Comparison of ENCODE assay signal across 4 cellular contexts in genomic region chr20:547394-547793, GRCh38.
TF ChIP-seq lines count a peak whose summit lies in the region.

No MANE protein-coding gene starts in this region.

TF ChIP-seq in HepG2, 621 proteins besides CTCF, POLR2A, EP300 and RAD21:
- TF ChIP-seq ZNF768 (CRISPR knock-in tag; IDR thresholded peaks at IDR 0.05) (peak; percentile 75; the same call in 1 of the 2 replicates), ESRRA (CRISPR knock-in tag; IDR thresholded peaks at IDR 0.05; ENCODE audit: low read depth) (no peak), HOXA3 (CRISPR knock-in tag; IDR thresholded peaks at IDR 0.05) (no peak), SALL2 (CRISPR knock-in tag; IDR thresholded peaks at IDR 0.05) (no peak), ZNF746 (CRISPR knock-in tag; IDR thresholded peaks at IDR 0.05) (no peak)

TF ChIP-seq in A549, 52 proteins besides CTCF, POLR2A, EP300 and RAD21:
- TF ChIP-seq ZC3H11A (IDR thresholded peaks at IDR 0.05) (no peak), EHF (CRISPR knock-in tag; IDR thresholded peaks at IDR 0.05) (no peak), KDM1A (IDR thresholded peaks at IDR 0.05; ENCODE audit: low read depth) (no peak), ZFP36 (IDR thresholded peaks at IDR 0.05; ENCODE audit: borderline replicate concordance, partially characterized antibody) (peak; percentile 26)
- TF ChIP-seq, protein P1, sequence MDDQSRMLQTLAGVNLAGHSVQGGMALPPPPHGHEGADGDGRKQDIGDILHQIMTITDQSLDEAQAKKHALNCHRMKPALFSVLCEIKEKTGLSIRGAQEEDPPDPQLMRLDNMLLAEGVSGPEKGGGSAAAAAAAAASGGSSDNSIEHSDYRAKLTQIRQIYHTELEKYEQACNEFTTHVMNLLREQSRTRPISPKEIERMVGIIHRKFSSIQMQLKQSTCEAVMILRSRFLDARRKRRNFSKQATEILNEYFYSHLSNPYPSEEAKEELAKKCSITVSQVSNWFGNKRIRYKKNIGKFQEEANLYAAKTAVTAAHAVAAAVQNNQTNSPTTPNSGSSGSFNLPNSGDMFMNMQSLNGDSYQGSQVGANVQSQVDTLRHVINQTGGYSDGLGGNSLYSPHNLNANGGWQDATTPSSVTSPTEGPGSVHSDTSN (IDR thresholded peaks at IDR 0.05), result no peak
TF ChIP-seq in A549: peak in this region for 1.

TF ChIP-seq in K562, 482 proteins besides CTCF, POLR2A, EP300 and RAD21:
- TF ChIP-seq HDAC2 (IDR thresholded peaks at IDR 0.05), result 0 out of 2 replicates have a peak, but pooled peaks have one; percentile 28
- peak; percentile 84 for TF ChIP-seq RBM25 (IDR thresholded peaks at IDR 0.05; ENCODE audit: low read depth, low read length, severe bottlenecking)
- TF ChIP-seq BRD4 (IDR thresholded peaks at IDR 0.05), result no peak
- peak; percentile 56; the same call in 1 of the 2 replicates for TF ChIP-seq ADNP (tag; IDR thresholded peaks at IDR 0.05)
- no peak for TF ChIP-seq MTA1 (IDR thresholded peaks at IDR 0.05; ENCODE audit: borderline replicate concordance)
- TF ChIP-seq SMARCA5 (IDR thresholded peaks at IDR 0.05), result 0 out of 2 replicates have a peak, but pooled peaks have one; percentile 41
- TF ChIP-seq KDM1A (IDR thresholded peaks at IDR 0.05), result peak; percentile 36 to 47; a peak in 1 of 4 replicates
- TF ChIP-seq MAFK (IDR thresholded peaks at IDR 0.05; ENCODE audit: low read length), result no peak
- no peak for TF ChIP-seq NCOA4 (IDR thresholded peaks at IDR 0.05; ENCODE audit: partially characterized antibody)
- TF ChIP-seq SMARCA4 (IDR thresholded peaks at IDR 0.05), result no peak
- TF ChIP-seq ZFP36 (IDR thresholded peaks at IDR 0.05; ENCODE audit: low read depth, low read length, partially characterized antibody), result peak; percentile 63
- TF ChIP-seq BCOR (IDR thresholded peaks at IDR 0.05), result peak; percentile 92
TF ChIP-seq in K562: peak in this region for 7.

TF ChIP-seq in H1, 55 proteins besides CTCF, POLR2A, EP300 and RAD21:
- TF ChIP-seq, protein P2, sequence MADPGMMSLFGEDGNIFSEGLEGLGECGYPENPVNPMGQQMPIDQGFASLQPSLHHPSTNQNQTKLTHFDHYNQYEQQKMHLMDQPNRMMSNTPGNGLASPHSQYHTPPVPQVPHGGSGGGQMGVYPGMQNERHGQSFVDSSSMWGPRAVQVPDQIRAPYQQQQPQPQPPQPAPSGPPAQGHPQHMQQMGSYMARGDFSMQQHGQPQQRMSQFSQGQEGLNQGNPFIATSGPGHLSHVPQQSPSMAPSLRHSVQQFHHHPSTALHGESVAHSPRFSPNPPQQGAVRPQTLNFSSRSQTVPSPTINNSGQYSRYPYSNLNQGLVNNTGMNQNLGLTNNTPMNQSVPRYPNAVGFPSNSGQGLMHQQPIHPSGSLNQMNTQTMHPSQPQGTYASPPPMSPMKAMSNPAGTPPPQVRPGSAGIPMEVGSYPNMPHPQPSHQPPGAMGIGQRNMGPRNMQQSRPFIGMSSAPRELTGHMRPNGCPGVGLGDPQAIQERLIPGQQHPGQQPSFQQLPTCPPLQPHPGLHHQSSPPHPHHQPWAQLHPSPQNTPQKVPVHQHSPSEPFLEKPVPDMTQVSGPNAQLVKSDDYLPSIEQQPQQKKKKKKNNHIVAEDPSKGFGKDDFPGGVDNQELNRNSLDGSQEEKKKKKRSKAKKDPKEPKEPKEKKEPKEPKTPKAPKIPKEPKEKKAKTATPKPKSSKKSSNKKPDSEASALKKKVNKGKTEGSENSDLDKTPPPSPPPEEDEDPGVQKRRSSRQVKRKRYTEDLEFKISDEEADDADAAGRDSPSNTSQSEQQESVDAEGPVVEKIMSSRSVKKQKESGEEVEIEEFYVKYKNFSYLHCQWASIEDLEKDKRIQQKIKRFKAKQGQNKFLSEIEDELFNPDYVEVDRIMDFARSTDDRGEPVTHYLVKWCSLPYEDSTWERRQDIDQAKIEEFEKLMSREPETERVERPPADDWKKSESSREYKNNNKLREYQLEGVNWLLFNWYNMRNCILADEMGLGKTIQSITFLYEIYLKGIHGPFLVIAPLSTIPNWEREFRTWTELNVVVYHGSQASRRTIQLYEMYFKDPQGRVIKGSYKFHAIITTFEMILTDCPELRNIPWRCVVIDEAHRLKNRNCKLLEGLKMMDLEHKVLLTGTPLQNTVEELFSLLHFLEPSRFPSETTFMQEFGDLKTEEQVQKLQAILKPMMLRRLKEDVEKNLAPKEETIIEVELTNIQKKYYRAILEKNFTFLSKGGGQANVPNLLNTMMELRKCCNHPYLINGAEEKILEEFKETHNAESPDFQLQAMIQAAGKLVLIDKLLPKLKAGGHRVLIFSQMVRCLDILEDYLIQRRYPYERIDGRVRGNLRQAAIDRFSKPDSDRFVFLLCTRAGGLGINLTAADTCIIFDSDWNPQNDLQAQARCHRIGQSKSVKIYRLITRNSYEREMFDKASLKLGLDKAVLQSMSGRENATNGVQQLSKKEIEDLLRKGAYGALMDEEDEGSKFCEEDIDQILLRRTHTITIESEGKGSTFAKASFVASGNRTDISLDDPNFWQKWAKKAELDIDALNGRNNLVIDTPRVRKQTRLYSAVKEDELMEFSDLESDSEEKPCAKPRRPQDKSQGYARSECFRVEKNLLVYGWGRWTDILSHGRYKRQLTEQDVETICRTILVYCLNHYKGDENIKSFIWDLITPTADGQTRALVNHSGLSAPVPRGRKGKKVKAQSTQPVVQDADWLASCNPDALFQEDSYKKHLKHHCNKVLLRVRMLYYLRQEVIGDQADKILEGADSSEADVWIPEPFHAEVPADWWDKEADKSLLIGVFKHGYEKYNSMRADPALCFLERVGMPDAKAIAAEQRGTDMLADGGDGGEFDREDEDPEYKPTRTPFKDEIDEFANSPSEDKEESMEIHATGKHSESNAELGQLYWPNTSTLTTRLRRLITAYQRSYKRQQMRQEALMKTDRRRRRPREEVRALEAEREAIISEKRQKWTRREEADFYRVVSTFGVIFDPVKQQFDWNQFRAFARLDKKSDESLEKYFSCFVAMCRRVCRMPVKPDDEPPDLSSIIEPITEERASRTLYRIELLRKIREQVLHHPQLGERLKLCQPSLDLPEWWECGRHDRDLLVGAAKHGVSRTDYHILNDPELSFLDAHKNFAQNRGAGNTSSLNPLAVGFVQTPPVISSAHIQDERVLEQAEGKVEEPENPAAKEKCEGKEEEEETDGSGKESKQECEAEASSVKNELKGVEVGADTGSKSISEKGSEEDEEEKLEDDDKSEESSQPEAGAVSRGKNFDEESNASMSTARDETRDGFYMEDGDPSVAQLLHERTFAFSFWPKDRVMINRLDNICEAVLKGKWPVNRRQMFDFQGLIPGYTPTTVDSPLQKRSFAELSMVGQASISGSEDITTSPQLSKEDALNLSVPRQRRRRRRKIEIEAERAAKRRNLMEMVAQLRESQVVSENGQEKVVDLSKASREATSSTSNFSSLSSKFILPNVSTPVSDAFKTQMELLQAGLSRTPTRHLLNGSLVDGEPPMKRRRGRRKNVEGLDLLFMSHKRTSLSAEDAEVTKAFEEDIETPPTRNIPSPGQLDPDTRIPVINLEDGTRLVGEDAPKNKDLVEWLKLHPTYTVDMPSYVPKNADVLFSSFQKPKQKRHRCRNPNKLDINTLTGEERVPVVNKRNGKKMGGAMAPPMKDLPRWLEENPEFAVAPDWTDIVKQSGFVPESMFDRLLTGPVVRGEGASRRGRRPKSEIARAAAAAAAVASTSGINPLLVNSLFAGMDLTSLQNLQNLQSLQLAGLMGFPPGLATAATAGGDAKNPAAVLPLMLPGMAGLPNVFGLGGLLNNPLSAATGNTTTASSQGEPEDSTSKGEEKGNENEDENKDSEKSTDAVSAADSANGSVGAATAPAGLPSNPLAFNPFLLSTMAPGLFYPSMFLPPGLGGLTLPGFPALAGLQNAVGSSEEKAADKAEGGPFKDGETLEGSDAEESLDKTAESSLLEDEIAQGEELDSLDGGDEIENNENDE (IDR thresholded peaks at IDR 0.05; ENCODE audit: insufficient replicate concordance, low read length), result no peak
- TF ChIP-seq ZNF274 (IDR thresholded peaks at IDR 0.05; ENCODE audit: borderline replicate concordance, extremely low read depth, low read length), result no peak
- TF ChIP-seq KDM1A (IDR thresholded peaks at IDR 0.05; ENCODE audit: borderline replicate concordance, low read length), result peak; percentile 55; the same call in 1 of the 2 replicates
